Comparison of ENCODE assay signal across 8 cellular contexts in genomic region chr12:57069522-57069921, GRCh38. TPM values are rescaled to one million over a fixed set of nuclear protein-coding genes. Genes with fewer than 3 reads are reported as not detected.
DNase-seq lines count a peak whose midpoint lies in the region; ATAC-seq and TF ChIP-seq lines count a peak whose summit lies in the region.

No MANE protein-coding gene starts in this region.

- TF ChIP-seq CTCF in gastroesophageal sphincter (IDR thresholded peaks at IDR 0.05) = peak; percentile 74 to 99 (median 92)

- peak; percentile 68 for ATAC-seq in GM21381 (IDR thresholded peaks at IDR 0.05; ENCODE audit: unreplicated experiment)
- ATAC-seq in gastroesophageal sphincter = peak; percentile 94
- ATAC-seq in HG02970 (IDR thresholded peaks at IDR 0.05; ENCODE audit: low FRiP score, unreplicated experiment) = no peak

- DNase-seq in DMS53 (lab: John Stamatoyannopoulos, UW) = peak; percentile 89
- DNase-seq in HUDEP-2 (lab: John Stamatoyannopoulos, UW; ENCODE audit: unreplicated experiment in 76 of 76) = peak in 52 of 76 experiments; percentile 5 to 76 (median 47)
- peak; percentile 21 for DNase-seq in OCI-M2 (lab: John Stamatoyannopoulos, UW; ENCODE audit: unreplicated experiment)
- DNase-seq in activated naive CD4-positive, alpha-beta T cell treated with anti-CD3 and anti-CD28 coated beads, Interleukin-2, amount 50 U/mL, for 16 hours = peak; percentile 45
- DNase-seq in nucleus accumbens (lab: John Stamatoyannopoulos, UW) = peak in 39 of 56 donors; percentile 14 to 76 (median 34)

- no peak for TF ChIP-seq EP300 in gastroesophageal sphincter (IDR thresholded peaks at IDR 0.05)

- H3K9me3 ChIP-seq in gastroesophageal sphincter = no peaks in the 10 kb centered on the region

- no peak overlapping the region for H3K4me3 ChIP-seq in gastroesophageal sphincter

- peaks cover 7 to 32% (median 9%) of the 10 kb centered on the region in 3 donors for H3K4me1 ChIP-seq in gastroesophageal sphincter

- peak overlapping the region; percentile 52 to 84 (median 80) for H3K27ac ChIP-seq in gastroesophageal sphincter

- no peak for TF ChIP-seq POLR2A in gastroesophageal sphincter (IDR thresholded peaks at IDR 0.05)

- 0 to 23% methylated on average over 1 to 2 of the region's 3 CpGs for WGBS in gastroesophageal sphincter (ENCODE audit: low coverage in 1 of 2), 2 donors

- H3K27me3 ChIP-seq in gastroesophageal sphincter = no peaks in the 10 kb centered on the region

- H3K36me3 ChIP-seq in gastroesophageal sphincter = peaks cover 0 to 49% of the 10 kb centered on the region in 2 donors

RNA-seq across cellular contexts. Expression of gene NEMP1, which starts 9.1 kb away (rescaled TPM):
- total RNA-seq in gastroesophageal sphincter = 10 to 100 TPM; 11.8 to 14.9 (median 12.7) TPM

RNA-seq across cellular contexts. Expression of gene NAB2, which starts 19.4 kb away (rescaled TPM):
- total RNA-seq in gastroesophageal sphincter = 10 to 100 TPM; 30.7 to 41.3 (median 38.8) TPM

RNA-seq across cellular contexts. Expression of gene MYO1A, which starts 19.6 kb away (rescaled TPM):
- total RNA-seq in gastroesophageal sphincter = under 1 TPM; 0.22 to 0.54 (median 0.29) TPM

RNA-seq across cellular contexts. Expression of gene STAT6, which starts 41.6 kb away (rescaled TPM):
- total RNA-seq in gastroesophageal sphincter = 100 to 1,000 TPM in 3 of 4 donors, 10 to 100 TPM in 1; 92.5 to 166 (median 156) TPM

RNA-seq across cellular contexts. Expression of gene TAC3, which starts 53.2 kb away (rescaled TPM):
- not detected for total RNA-seq in gastroesophageal sphincter

Comparison
In these comparisons a context has a peak if more than half of its experiments do, and no peak if none do; other contexts are left out.
1. DNase-seq: peak in every context shown above with its lines; median percentile 89 in DMS53; 47 in HUDEP-2; 45 in activated naive CD4-positive, alpha-beta T cell treated with anti-CD3 and anti-CD28 coated beads, Interleukin-2, amount 50 U/mL, for 16 hours; 34 in nucleus accumbens; 21 in OCI-M2.